Comparison of ENCODE assay signal across 7 cellular contexts in genomic region chr19:17499030-17499429, GRCh38. TPM values are rescaled to one million over a fixed set of nuclear protein-coding genes. Genes with fewer than 3 reads are reported as not detected.
"Had no signal": no experiment of that assay in that cellular context is flagged by ENCODE, and none has a peak within 500 bp of the region (broad histone marks: within the 10 kb centered on the region; RNA-seq: fewer than 3 reads in every experiment).

No MANE protein-coding gene starts in this region.

RNA-seq across cellular contexts. Expression of gene NXNL1, which starts 38.3 kb away (rescaled TPM):
- total RNA-seq: activated CD8-positive, alpha-beta memory T cell treated with anti-CD3 and anti-CD28 coated beads, Interleukin-2, amount 10 ng/mL, durations not matched to agents 7 days and 5 days; body of pancreas; cerebellum; lung; naive thymus-derived CD4-positive, alpha-beta T cell; omental fat pad; SK-MEL-5 had no signal
- polyA plus RNA-seq: lung; naive thymus-derived CD4-positive, alpha-beta T cell had no signal

RNA-seq across cellular contexts. Expression of gene TMEM221, which starts 50.6 kb away (rescaled TPM):
- total RNA-seq: activated CD8-positive, alpha-beta memory T cell treated with anti-CD3 and anti-CD28 coated beads, Interleukin-2, amount 10 ng/mL, durations not matched to agents 7 days and 5 days; naive thymus-derived CD4-positive, alpha-beta T cell had no signal
- polyA plus RNA-seq: naive thymus-derived CD4-positive, alpha-beta T cell had no signal
